35 cellular contexts compared by ENCODE assay signal in genomic region chr16:74485916-74486315, GRCh38.
DNase-seq lines count a peak whose midpoint lies in the region; ATAC-seq, FAIRE-seq and TF ChIP-seq lines count a peak whose summit lies in the region.
"Had no signal": no experiment of that assay in that cellular context is flagged by ENCODE, and none has a peak within 500 bp of the region (broad histone marks: within the 10 kb centered on the region; RNA-seq: fewer than 3 reads in every experiment).

No MANE protein-coding gene starts in this region.

- peaks cover 7% of the 10 kb centered on the region for H3K36me3 ChIP-seq in bronchial epithelial cell (ENCODE audit: control insufficient read depth, insufficient read depth, low read length)

- H3K27me3 ChIP-seq in bronchial epithelial cell (ENCODE audit: control insufficient read depth, insufficient read depth, low read length) = no peaks in the 10 kb centered on the region
- H3K27me3 ChIP-seq: brain microvascular endothelial cell, dorsolateral prefrontal cortex, MG63, Peyer's patch, suprapubic skin had no signal

- peak overlapping the region; percentile 12 for H3K27ac Mint-ChIP-seq in activated naive CD4-positive, alpha-beta T cell treated with anti-CD3 and anti-CD28 coated beads, Interleukin-2, amount 50 U/mL, for 24 hours
- no peak overlapping the region for H3K27ac Mint-ChIP-seq in activated naive CD4-positive, alpha-beta T cell treated with anti-CD3 and anti-CD28 coated beads, Interleukin-2, amount 10 ng/mL, durations not matched to agents 7 days and 5 days
- H3K27ac Mint-ChIP-seq in stimulated activated memory B cell treated with anti-CD40 and anti-IgM and Interleukin-4, amounts not matched to agents 10 μg/mL and 1 μg/mL and 100 μg/mL, for 72 hours = no peak overlapping the region

- H3K4me1 Mint-ChIP-seq in activated naive CD4-positive, alpha-beta T cell treated with anti-CD3 and anti-CD28 coated beads, Interleukin-2, amount 50 U/mL, for 24 hours = peaks cover 15% of the 10 kb centered on the region
- peaks cover 2% of the 10 kb centered on the region for H3K4me1 Mint-ChIP-seq in activated naive CD4-positive, alpha-beta T cell treated with anti-CD3 and anti-CD28 coated beads, Interleukin-2, amount 10 ng/mL, durations not matched to agents 7 days and 5 days
- no peaks in the 10 kb centered on the region for H3K4me1 Mint-ChIP-seq in stimulated activated memory B cell treated with anti-CD40 and anti-IgM and Interleukin-4, amounts not matched to agents 10 μg/mL and 1 μg/mL and 100 μg/mL, for 72 hours

- no peaks in the 10 kb centered on the region for H3K9me3 Mint-ChIP-seq in activated naive CD4-positive, alpha-beta T cell treated with anti-CD3 and anti-CD28 coated beads, Interleukin-2, amount 50 U/mL, for 24 hours
- no peaks in the 10 kb centered on the region for H3K9me3 Mint-ChIP-seq in activated naive CD4-positive, alpha-beta T cell treated with anti-CD3 and anti-CD28 coated beads, Interleukin-2, amount 10 ng/mL, durations not matched to agents 7 days and 5 days
- H3K9me3 Mint-ChIP-seq in stimulated activated memory B cell treated with anti-CD40 and anti-IgM and Interleukin-4, amounts not matched to agents 10 μg/mL and 1 μg/mL and 100 μg/mL, for 72 hours = no peaks in the 10 kb centered on the region
- H3K9me3 Mint-ChIP-seq: activated T-cell treated with anti-CD3 and anti-CD28 coated beads, Interleukin-2, amount 50 U/mL, for 24 hours; CD8-positive, alpha-beta T cell; natural killer cell had no signal

- no peak for ATAC-seq in stimulated activated memory B cell treated with anti-CD40 and anti-IgM and Interleukin-4, amounts not matched to agents 10 μg/mL and 1 μg/mL and 100 μg/mL, for 72 hours
- ATAC-seq: A549; CD8-positive, alpha-beta T cell; K562; mucosa of descending colon; natural killer cell had no signal

- no peak overlapping the region for H3K4me3 Mint-ChIP-seq in activated naive CD4-positive, alpha-beta T cell treated with anti-CD3 and anti-CD28 coated beads, Interleukin-2, amount 50 U/mL, for 24 hours
- no peak overlapping the region for H3K4me3 Mint-ChIP-seq in activated naive CD4-positive, alpha-beta T cell treated with anti-CD3 and anti-CD28 coated beads, Interleukin-2, amount 10 ng/mL, durations not matched to agents 7 days and 5 days
- H3K4me3 Mint-ChIP-seq in stimulated activated memory B cell treated with anti-CD40 and anti-IgM and Interleukin-4, amounts not matched to agents 10 μg/mL and 1 μg/mL and 100 μg/mL, for 72 hours = no peak overlapping the region
- H3K4me3 Mint-ChIP-seq: activated T-cell treated with anti-CD3 and anti-CD28 coated beads, Interleukin-2, amount 50 U/mL, for 24 hours; CD8-positive, alpha-beta T cell; natural killer cell had no signal

- no peak overlapping the region for H3K4me3 ChIP-seq in bronchial epithelial cell (ENCODE audit: low read depth, low read length)
- no peak overlapping the region for H3K4me3 ChIP-seq in retinal pigment epithelial cell (ENCODE audit: low read length)
- H3K4me3 ChIP-seq: A549, dorsolateral prefrontal cortex, K562, lung, MG63, mucosa of descending colon, Peyer's patch, suprapubic skin had no signal

- CTCF ChIA-PET in activated naive CD4-positive, alpha-beta T cell treated with anti-CD3 and anti-CD28 coated beads, Interleukin-2, amount 10 ng/mL, durations not matched to agents 7 days and 5 days (lab: Charles Lee) = no interaction called here

- no peak for DNase-seq in activated naive CD4-positive, alpha-beta T cell treated with anti-CD3 and anti-CD28 coated beads, Interleukin-2, amount 10 ng/mL, durations not matched to agents 7 days and 5 days
- DNase-seq in NCI-H82 (lab: John Stamatoyannopoulos, UW) (peak; percentile 66), bronchial epithelial cell (ENCODE audit: low read depth) (peak; percentile 39), retinal pigment epithelial cell (ENCODE audit: low read depth) (peak; percentile 6), germinal center (ENCODE audit: low spot score) (no peak), superior temporal gyrus (ENCODE audit: extremely low spot score) (no peak)
- DNase-seq: activated CD4-positive, alpha-beta T cell treated with anti-CD3 and anti-CD28 coated beads, Interleukin-2, amount 50 U/mL, for 1 hour; activated CD4-positive, CD25-positive, alpha-beta regulatory T cell; activated T-cell treated with anti-CD3 and anti-CD28 coated beads, Interleukin-2, amount 50 U/mL, for 24 hours; AML-193; brain microvascular endothelial cell; CD8-positive, alpha-beta T cell; dorsolateral prefrontal cortex; GOT3; hippocampal formation; MG63; mucosa of descending colon; natural killer cell; NCI-H1105; NCI-H187; NCI-H526; Peyer's patch; SHP77 treated with DMSO at 0.1 percent for 48 hours; stimulated activated CD4-positive, alpha-beta T cell treated with anti-CD3 and anti-CD28 coated beads, Interleukin-15, amount 100 ng/mL, for 24 hours; stimulated activated naive CD4-positive, alpha-beta T cell; T-helper 1 cell had no signal

- H3K27me3 Mint-ChIP-seq in activated naive CD4-positive, alpha-beta T cell treated with anti-CD3 and anti-CD28 coated beads, Interleukin-2, amount 50 U/mL, for 24 hours = no peaks in the 10 kb centered on the region
- H3K27me3 Mint-ChIP-seq in activated naive CD4-positive, alpha-beta T cell treated with anti-CD3 and anti-CD28 coated beads, Interleukin-2, amount 10 ng/mL, durations not matched to agents 7 days and 5 days = no peaks in the 10 kb centered on the region
- no peaks in the 10 kb centered on the region for H3K27me3 Mint-ChIP-seq in stimulated activated memory B cell treated with anti-CD40 and anti-IgM and Interleukin-4, amounts not matched to agents 10 μg/mL and 1 μg/mL and 100 μg/mL, for 72 hours
- H3K27me3 Mint-ChIP-seq: activated T-cell treated with anti-CD3 and anti-CD28 coated beads, Interleukin-2, amount 50 U/mL, for 24 hours had no signal

- peaks cover 5% of the 10 kb centered on the region for H3K36me3 Mint-ChIP-seq in activated naive CD4-positive, alpha-beta T cell treated with anti-CD3 and anti-CD28 coated beads, Interleukin-2, amount 50 U/mL, for 24 hours
- H3K36me3 Mint-ChIP-seq in activated naive CD4-positive, alpha-beta T cell treated with anti-CD3 and anti-CD28 coated beads, Interleukin-2, amount 10 ng/mL, durations not matched to agents 7 days and 5 days = peaks cover 50% of the 10 kb centered on the region
- H3K36me3 Mint-ChIP-seq in stimulated activated memory B cell treated with anti-CD40 and anti-IgM and Interleukin-4, amounts not matched to agents 10 μg/mL and 1 μg/mL and 100 μg/mL, for 72 hours = peaks cover 43% of the 10 kb centered on the region

- TF ChIP-seq CTCF in bronchial epithelial cell (IDR thresholded peaks at IDR 0.05; ENCODE audit: insufficient read depth, low read length, severe bottlenecking) (no peak), retinal pigment epithelial cell (conservative IDR thresholded peaks at IDR 0.05; ENCODE audit: low read depth, low read length) (no peak)

- no peak for FAIRE-seq in bronchial epithelial cell (lab: Jason Lieb, UNC)
- FAIRE-seq: A549, endometrium, frontal cortex, GM12891, K562 had no signal

Comparison
In these comparisons a context has a peak if more than half of its experiments do, and no peak if none do; other contexts are left out.
1. DNase-seq: peak in NCI-H82 (single experiment), bronchial epithelial cell (single experiment) and retinal pigment epithelial cell (single experiment); none in activated naive CD4-positive, alpha-beta T cell treated with anti-CD3 and anti-CD28 coated beads, Interleukin-2, amount 10 ng/mL, durations not matched to agents 7 days and 5 days (single experiment), germinal center (single experiment) and superior temporal gyrus (single experiment).